26 cellular contexts compared by ENCODE assay signal in the genomic region with DNA sequence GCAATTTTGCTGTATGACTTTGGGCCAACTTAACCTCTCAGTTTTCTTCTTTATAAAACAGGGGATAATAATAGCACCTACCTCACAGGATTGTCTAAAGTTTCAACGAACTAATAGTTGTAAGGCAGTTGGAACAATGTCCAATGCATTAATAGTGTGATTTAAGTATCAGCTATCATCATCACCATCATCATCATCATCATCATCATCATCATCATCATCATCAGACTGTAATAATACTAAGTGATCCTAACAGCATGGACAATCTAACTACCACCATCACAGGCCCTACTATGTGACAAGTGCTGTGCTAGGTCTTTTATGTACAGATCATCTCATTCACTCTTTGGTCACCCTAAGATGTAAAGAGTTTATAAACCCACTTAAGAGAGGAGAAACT.
"Had no signal": no experiment of that assay in that cellular context is flagged by ENCODE, and none has a peak within 500 bp of the region (broad histone marks: within the 10 kb centered on the region; RNA-seq: fewer than 3 reads in every experiment).

No MANE protein-coding gene starts in this region.

- H3K4me3 ChIP-seq: cardiac muscle cell had no signal

- DNase-seq: activated B cell treated with CpG ODN at 0.5 μM for 24 hours; activated CD4-positive, alpha-beta memory T cell treated with anti-CD3 and anti-CD28 coated beads for 36 hours; activated CD4-positive, alpha-beta T cell treated with anti-CD3 and anti-CD28 coated beads for 1 hour; activated CD4-positive, alpha-beta T cell treated with anti-CD3 and anti-CD28 coated beads, Interleukin-2, amount 10 ng/mL, durations not matched to agents 24 days and 14 days; activated CD8-positive, alpha-beta memory T cell treated with anti-CD3 and anti-CD28 coated beads for 24 hours; activated effector memory CD4-positive, alpha-beta T cell treated with anti-CD3 and anti-CD28 coated beads, Interleukin-2, amount 50 U/mL, for 16 hours; activated naive CD4-positive, alpha-beta T cell treated with anti-CD3 and anti-CD28 coated beads for 36 hours; activated T-cell treated with anti-CD3 and anti-CD28 coated beads, Interleukin-2, amount 50 U/mL, for 4 hours; KG1; NCI-H1092; NCI-H1417 treated with DMSO at 0.1 percent for 48 hours; NCI-H1694; NCI-H2029; NCI-H2107; NCI-H2171 treated with DMSO at 0.1 percent for 48 hours; NCI-H226; NCI-H510A; NCI-H526 treated with DMSO at 0.1 percent for 48 hours; NK-92 treated with Interleukin-12 subunit alpha and Interleukin-12 subunit beta, amount 100 ng/mL, for 24 hours; OCI-M1; SHP77 treated with DMSO at 0.1 percent for 48 hours; T-helper 17 cell; T-helper 9 cell had no signal

- H3K4me3 Mint-ChIP-seq: activated B cell treated with CpG ODN at 0.5 μM for 24 hours; activated CD4-positive, alpha-beta memory T cell treated with anti-CD3 and anti-CD28 coated beads for 36 hours; activated CD4-positive, alpha-beta T cell treated with anti-CD3 and anti-CD28 coated beads, Interleukin-2, amount 10 ng/mL, durations not matched to agents 24 days and 14 days; activated naive CD4-positive, alpha-beta T cell treated with anti-CD3 and anti-CD28 coated beads for 36 hours; activated naive CD8-positive, alpha-beta T cell; activated T-cell treated with anti-CD3 and anti-CD28 coated beads, Interleukin-2, amount 50 U/mL, for 4 hours; T-helper 17 cell had no signal

- H3K27me3 ChIP-seq: cardiac muscle cell had no signal

- H3K27me3 Mint-ChIP-seq: activated B cell treated with CpG ODN at 0.5 μM for 24 hours; activated CD4-positive, alpha-beta memory T cell treated with anti-CD3 and anti-CD28 coated beads for 36 hours; activated CD4-positive, alpha-beta T cell treated with anti-CD3 and anti-CD28 coated beads, Interleukin-2, amount 10 ng/mL, durations not matched to agents 24 days and 14 days; activated naive CD8-positive, alpha-beta T cell; brain; T-helper 17 cell had no signal

- H3K36me3 ChIP-seq: cardiac muscle cell had no signal

- H3K27ac Mint-ChIP-seq: activated B cell treated with CpG ODN at 0.5 μM for 24 hours; activated CD4-positive, alpha-beta memory T cell treated with anti-CD3 and anti-CD28 coated beads for 36 hours; activated CD4-positive, alpha-beta T cell treated with anti-CD3 and anti-CD28 coated beads, Interleukin-2, amount 10 ng/mL, durations not matched to agents 24 days and 14 days; activated naive CD4-positive, alpha-beta T cell treated with anti-CD3 and anti-CD28 coated beads for 36 hours; activated naive CD8-positive, alpha-beta T cell; T-helper 17 cell had no signal

- H3K36me3 Mint-ChIP-seq: brain had no signal

- H3K9me3 Mint-ChIP-seq: activated B cell treated with CpG ODN at 0.5 μM for 24 hours; activated CD4-positive, alpha-beta memory T cell treated with anti-CD3 and anti-CD28 coated beads for 36 hours; activated CD4-positive, alpha-beta T cell treated with anti-CD3 and anti-CD28 coated beads, Interleukin-2, amount 10 ng/mL, durations not matched to agents 24 days and 14 days; activated naive CD4-positive, alpha-beta T cell treated with anti-CD3 and anti-CD28 coated beads for 36 hours; activated T-cell treated with anti-CD3 and anti-CD28 coated beads, Interleukin-2, amount 50 U/mL, for 4 hours; brain had no signal

- ATAC-seq: activated T-cell treated with anti-CD3 and anti-CD28 coated beads, Interleukin-2, amount 50 U/mL, for 4 hours; T-helper 17 cell had no signal
